ENCODE assay signal across 1 cellular context in genomic region chr17:17351901-17352781, GRCh38.
TF ChIP-seq lines count a peak whose summit lies in the region.

No MANE protein-coding gene starts in this region.

TF ChIP-seq in HepG2, 621 proteins besides CTCF, POLR2A, EP300 and RAD21 (continued from another document and continues in another):
- TF ChIP-seq, protein P1, sequence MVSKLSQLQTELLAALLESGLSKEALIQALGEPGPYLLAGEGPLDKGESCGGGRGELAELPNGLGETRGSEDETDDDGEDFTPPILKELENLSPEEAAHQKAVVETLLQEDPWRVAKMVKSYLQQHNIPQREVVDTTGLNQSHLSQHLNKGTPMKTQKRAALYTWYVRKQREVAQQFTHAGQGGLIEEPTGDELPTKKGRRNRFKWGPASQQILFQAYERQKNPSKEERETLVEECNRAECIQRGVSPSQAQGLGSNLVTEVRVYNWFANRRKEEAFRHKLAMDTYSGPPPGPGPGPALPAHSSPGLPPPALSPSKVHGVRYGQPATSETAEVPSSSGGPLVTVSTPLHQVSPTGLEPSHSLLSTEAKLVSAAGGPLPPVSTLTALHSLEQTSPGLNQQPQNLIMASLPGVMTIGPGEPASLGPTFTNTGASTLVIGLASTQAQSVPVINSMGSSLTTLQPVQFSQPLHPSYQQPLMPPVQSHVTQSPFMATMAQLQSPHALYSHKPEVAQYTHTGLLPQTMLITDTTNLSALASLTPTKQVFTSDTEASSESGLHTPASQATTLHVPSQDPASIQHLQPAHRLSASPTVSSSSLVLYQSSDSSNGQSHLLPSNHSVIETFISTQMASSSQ (IDR thresholded peaks at IDR 0.05; ENCODE audit: low read depth): no peak
- TF ChIP-seq, protein P1 (CRISPR knock-in tag; IDR thresholded peaks at IDR 0.05; ENCODE audit: borderline replicate concordance): no peak
- TF ChIP-seq RORA (CRISPR knock-in tag; IDR thresholded peaks at IDR 0.05) (no peak), ZNF24 (IDR thresholded peaks at IDR 0.05) (no peak), ATF3 (CRISPR knock-in tag; IDR thresholded peaks at IDR 0.05) (peak; percentile 85), ADNP (CRISPR knock-in tag; IDR thresholded peaks at IDR 0.05) (no peak), FOXP4 (CRISPR knock-in tag; IDR thresholded peaks at IDR 0.05) (no peak; the same call in 1 of the 2 replicates), ZNF740 (CRISPR knock-in tag; IDR thresholded peaks at IDR 0.05) (no peak), ARID5B (CRISPR knock-in tag; IDR thresholded peaks at IDR 0.05) (peak; percentile 51; the same call in 1 of the 2 replicates), ZNF552 (CRISPR knock-in tag; IDR thresholded peaks at IDR 0.05; ENCODE audit: borderline replicate concordance) (no peak), NBN (conservative IDR thresholded peaks at IDR 0.05) (no peak), FOXO1 (CRISPR knock-in tag; IDR thresholded peaks at IDR 0.05) (0 out of 2 replicates have a peak, but pooled peaks have one; percentile 18), TEF (CRISPR knock-in tag; IDR thresholded peaks at IDR 0.05) (no peak), ZFP37 (CRISPR knock-in tag; IDR thresholded peaks at IDR 0.05; ENCODE audit: borderline replicate concordance) (no peak), NFKB2 (CRISPR knock-in tag; IDR thresholded peaks at IDR 0.05; ENCODE audit: borderline replicate concordance) (no peak), ZNF709 (CRISPR knock-in tag; IDR thresholded peaks at IDR 0.05) (no peak), ZNF569 (CRISPR knock-in tag; IDR thresholded peaks at IDR 0.05; ENCODE audit: borderline replicate concordance) (no peak), FOSL1 (CRISPR knock-in tag; IDR thresholded peaks at IDR 0.05; ENCODE audit: borderline replicate concordance) (0 out of 2 replicates have a peak, but pooled peaks have one; percentile 62), IKZF1 (IDR thresholded peaks at IDR 0.05) (no peak), ZBTB21 (CRISPR knock-in tag; IDR thresholded peaks at IDR 0.05) (peak; percentile 75), CEBPB (IDR thresholded peaks at IDR 0.05; ENCODE audit: borderline replicate concordance, low read depth, low read length) (no peak), ZNF256 (CRISPR knock-in tag; conservative IDR thresholded peaks at IDR 0.05) (no peak), HNRNPL (IDR thresholded peaks at IDR 0.05; ENCODE audit: low read depth, low read length) (peak; percentile 91), ISX (CRISPR knock-in tag; conservative IDR thresholded peaks at IDR 0.05) (no peak), ZNF207 (IDR thresholded peaks at IDR 0.05; ENCODE audit: borderline replicate concordance) (no peak), FOXK2 (IDR thresholded peaks at IDR 0.05) (no peak), MTA3 (CRISPR knock-in tag; IDR thresholded peaks at IDR 0.05) (no peak), ZNF619 (CRISPR knock-in tag; IDR thresholded peaks at IDR 0.05) (no peak), ZSCAN5A (CRISPR knock-in tag; IDR thresholded peaks at IDR 0.05; ENCODE audit: borderline replicate concordance) (no peak), WIZ (CRISPR knock-in tag; IDR thresholded peaks at IDR 0.05) (no peak), SAP130 (CRISPR knock-in tag; IDR thresholded peaks at IDR 0.05; ENCODE audit: low read depth) (peak; percentile 61; the same call in 1 of the 2 replicates)
- TF ChIP-seq, protein P2, sequence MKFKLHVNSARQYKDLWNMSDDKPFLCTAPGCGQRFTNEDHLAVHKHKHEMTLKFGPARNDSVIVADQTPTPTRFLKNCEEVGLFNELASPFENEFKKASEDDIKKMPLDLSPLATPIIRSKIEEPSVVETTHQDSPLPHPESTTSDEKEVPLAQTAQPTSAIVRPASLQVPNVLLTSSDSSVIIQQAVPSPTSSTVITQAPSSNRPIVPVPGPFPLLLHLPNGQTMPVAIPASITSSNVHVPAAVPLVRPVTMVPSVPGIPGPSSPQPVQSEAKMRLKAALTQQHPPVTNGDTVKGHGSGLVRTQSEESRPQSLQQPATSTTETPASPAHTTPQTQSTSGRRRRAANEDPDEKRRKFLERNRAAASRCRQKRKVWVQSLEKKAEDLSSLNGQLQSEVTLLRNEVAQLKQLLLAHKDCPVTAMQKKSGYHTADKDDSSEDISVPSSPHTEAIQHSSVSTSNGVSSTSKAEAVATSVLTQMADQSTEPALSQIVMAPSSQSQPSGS (CRISPR knock-in tag; IDR thresholded peaks at IDR 0.05): no peak
- TF ChIP-seq, protein P3, sequence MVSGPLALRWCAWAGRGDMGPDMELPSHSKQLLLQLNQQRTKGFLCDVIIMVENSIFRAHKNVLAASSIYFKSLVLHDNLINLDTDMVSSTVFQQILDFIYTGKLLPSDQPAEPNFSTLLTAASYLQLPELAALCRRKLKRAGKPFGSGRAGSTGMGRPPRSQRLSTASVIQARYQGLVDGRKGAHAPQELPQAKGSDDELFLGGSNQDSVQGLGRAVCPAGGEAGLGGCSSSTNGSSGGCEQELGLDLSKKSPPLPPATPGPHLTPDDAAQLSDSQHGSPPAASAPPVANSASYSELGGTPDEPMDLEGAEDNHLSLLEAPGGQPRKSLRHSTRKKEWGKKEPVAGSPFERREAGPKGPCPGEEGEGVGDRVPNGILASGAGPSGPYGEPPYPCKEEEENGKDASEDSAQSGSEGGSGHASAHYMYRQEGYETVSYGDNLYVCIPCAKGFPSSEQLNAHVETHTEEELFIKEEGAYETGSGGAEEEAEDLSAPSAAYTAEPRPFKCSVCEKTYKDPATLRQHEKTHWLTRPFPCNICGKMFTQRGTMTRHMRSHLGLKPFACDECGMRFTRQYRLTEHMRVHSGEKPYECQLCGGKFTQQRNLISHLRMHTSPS (CRISPR knock-in tag; IDR thresholded peaks at IDR 0.05; ENCODE audit: low read depth): no peak
- TF ChIP-seq, protein P4, sequence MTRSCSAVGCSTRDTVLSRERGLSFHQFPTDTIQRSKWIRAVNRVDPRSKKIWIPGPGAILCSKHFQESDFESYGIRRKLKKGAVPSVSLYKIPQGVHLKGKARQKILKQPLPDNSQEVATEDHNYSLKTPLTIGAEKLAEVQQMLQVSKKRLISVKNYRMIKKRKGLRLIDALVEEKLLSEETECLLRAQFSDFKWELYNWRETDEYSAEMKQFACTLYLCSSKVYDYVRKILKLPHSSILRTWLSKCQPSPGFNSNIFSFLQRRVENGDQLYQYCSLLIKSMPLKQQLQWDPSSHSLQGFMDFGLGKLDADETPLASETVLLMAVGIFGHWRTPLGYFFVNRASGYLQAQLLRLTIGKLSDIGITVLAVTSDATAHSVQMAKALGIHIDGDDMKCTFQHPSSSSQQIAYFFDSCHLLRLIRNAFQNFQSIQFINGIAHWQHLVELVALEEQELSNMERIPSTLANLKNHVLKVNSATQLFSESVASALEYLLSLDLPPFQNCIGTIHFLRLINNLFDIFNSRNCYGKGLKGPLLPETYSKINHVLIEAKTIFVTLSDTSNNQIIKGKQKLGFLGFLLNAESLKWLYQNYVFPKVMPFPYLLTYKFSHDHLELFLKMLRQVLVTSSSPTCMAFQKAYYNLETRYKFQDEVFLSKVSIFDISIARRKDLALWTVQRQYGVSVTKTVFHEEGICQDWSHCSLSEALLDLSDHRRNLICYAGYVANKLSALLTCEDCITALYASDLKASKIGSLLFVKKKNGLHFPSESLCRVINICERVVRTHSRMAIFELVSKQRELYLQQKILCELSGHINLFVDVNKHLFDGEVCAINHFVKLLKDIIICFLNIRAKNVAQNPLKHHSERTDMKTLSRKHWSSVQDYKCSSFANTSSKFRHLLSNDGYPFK (CRISPR knock-in tag; IDR thresholded peaks at IDR 0.05; ENCODE audit: borderline replicate concordance): no peak
- TF ChIP-seq, protein P5, sequence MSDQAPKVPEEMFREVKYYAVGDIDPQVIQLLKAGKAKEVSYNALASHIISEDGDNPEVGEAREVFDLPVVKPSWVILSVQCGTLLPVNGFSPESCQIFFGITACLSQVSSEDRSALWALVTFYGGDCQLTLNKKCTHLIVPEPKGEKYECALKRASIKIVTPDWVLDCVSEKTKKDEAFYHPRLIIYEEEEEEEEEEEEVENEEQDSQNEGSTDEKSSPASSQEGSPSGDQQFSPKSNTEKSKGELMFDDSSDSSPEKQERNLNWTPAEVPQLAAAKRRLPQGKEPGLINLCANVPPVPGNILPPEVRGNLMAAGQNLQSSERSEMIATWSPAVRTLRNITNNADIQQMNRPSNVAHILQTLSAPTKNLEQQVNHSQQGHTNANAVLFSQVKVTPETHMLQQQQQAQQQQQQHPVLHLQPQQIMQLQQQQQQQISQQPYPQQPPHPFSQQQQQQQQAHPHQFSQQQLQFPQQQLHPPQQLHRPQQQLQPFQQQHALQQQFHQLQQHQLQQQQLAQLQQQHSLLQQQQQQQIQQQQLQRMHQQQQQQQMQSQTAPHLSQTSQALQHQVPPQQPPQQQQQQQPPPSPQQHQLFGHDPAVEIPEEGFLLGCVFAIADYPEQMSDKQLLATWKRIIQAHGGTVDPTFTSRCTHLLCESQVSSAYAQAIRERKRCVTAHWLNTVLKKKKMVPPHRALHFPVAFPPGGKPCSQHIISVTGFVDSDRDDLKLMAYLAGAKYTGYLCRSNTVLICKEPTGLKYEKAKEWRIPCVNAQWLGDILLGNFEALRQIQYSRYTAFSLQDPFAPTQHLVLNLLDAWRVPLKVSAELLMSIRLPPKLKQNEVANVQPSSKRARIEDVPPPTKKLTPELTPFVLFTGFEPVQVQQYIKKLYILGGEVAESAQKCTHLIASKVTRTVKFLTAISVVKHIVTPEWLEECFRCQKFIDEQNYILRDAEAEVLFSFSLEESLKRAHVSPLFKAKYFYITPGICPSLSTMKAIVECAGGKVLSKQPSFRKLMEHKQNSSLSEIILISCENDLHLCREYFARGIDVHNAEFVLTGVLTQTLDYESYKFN (CRISPR knock-in tag; conservative IDR thresholded peaks at IDR 0.05): no peak
